Comparison of ENCODE assay signal across 8 cellular contexts in genomic region chr10:130190065-130190736, GRCh38. TPM values are rescaled to one million over a fixed set of nuclear protein-coding genes. Genes with fewer than 3 reads are reported as not detected.
DNase-seq lines count a peak whose midpoint lies in the region; ATAC-seq and TF ChIP-seq lines count a peak whose summit lies in the region.

No MANE protein-coding gene starts in this region.

- peak overlapping the region; percentile 83 for H3K18ac ChIP-seq in trophoblast cell (ENCODE audit: low read length)

- H3K9ac ChIP-seq in trophoblast cell (ENCODE audit: low read length): peak overlapping the region; percentile 66

- no peak for TF ChIP-seq POLR2A in heart left ventricle (IDR thresholded peaks at IDR 0.05)

- ATAC-seq in GM21717 (IDR thresholded peaks at IDR 0.05; ENCODE audit: unreplicated experiment): peak; percentile 87
- ATAC-seq in SK-N-SH treated with all-trans-retinoic acid at 6 μM for 48 hours: peak; percentile 90
- ATAC-seq in heart left ventricle: peak; percentile 56 to 91 (median 84)

- H3K79me2 ChIP-seq in trophoblast cell (ENCODE audit: control insufficient read depth, insufficient read depth, low read length, poor library complexity): peaks cover 5% of the 10 kb centered on the region

- no peak overlapping the region for H3K27ac ChIP-seq in heart left ventricle
- H3K27ac ChIP-seq in trophoblast cell (ENCODE audit: low read depth, low read length): no peak overlapping the region
- no peak overlapping the region for H3K27ac ChIP-seq in tibial artery

- peaks cover 0 to 25% (median 12%) of the 10 kb centered on the region in 9 donors for H3K36me3 ChIP-seq in heart left ventricle
- peaks cover 24 to 26% of the 10 kb centered on the region in 2 experiments for H3K36me3 ChIP-seq in trophoblast cell (ENCODE audit: control insufficient read depth in 1 of 2, insufficient read depth in 2 of 2, low read length in 2 of 2)
- peaks cover 5 to 32% (median 12%) of the 10 kb centered on the region in 3 donors for H3K36me3 ChIP-seq in tibial artery

- peaks cover 0 to 10% (median 0%) of the 10 kb centered on the region in 9 donors for H3K27me3 ChIP-seq in heart left ventricle
- no peaks in the 10 kb centered on the region for H3K27me3 ChIP-seq in trophoblast cell (ENCODE audit: insufficient read depth, low read length)
- peaks cover 0 to 16% of the 10 kb centered on the region in 2 donors for H3K27me3 ChIP-seq in tibial artery

- H4K91ac ChIP-seq in trophoblast cell (ENCODE audit: low read depth, low read length): peak overlapping the region; percentile 74

- peak overlapping the region; percentile 89 for H4K8ac ChIP-seq in trophoblast cell (ENCODE audit: low read depth, low read length)

- TF ChIP-seq CTCF in heart left ventricle (IDR thresholded peaks at IDR 0.05) (peak; percentile 100), tibial artery (IDR thresholded peaks at IDR 0.05) (peak; percentile 99 to 100)

- peak overlapping the region; percentile 28 for H3K4ac ChIP-seq in trophoblast cell (ENCODE audit: low read depth, low read length)

- H2BK5ac ChIP-seq in trophoblast cell (ENCODE audit: low read depth, low read length, poor library complexity): peak overlapping the region; percentile 39

- peak overlapping the region; percentile 84 for H3K4me2 ChIP-seq in trophoblast cell (ENCODE audit: low read length)

- H3K79me1 ChIP-seq in trophoblast cell (ENCODE audit: low read length): peaks cover 7% of the 10 kb centered on the region

- no peak overlapping the region for H2BK12ac ChIP-seq in trophoblast cell (ENCODE audit: low read length)

- H3K9me3 ChIP-seq in heart left ventricle: no peaks in the 10 kb centered on the region
- H3K9me3 ChIP-seq in trophoblast cell (ENCODE audit: insufficient read depth, low read depth, low read length): no peaks in the 10 kb centered on the region
- no peaks in the 10 kb centered on the region for H3K9me3 ChIP-seq in tibial artery

- H3K4me3 ChIP-seq in heart left ventricle (peak overlapping the region; percentile 16 to 82 (median 56)), trophoblast cell (ENCODE audit: low read depth, low read length) (peak overlapping the region; percentile 82), tibial artery (peak overlapping the region; percentile 45 to 64)

- peak overlapping the region; percentile 55 for H2BK120ac ChIP-seq in trophoblast cell (ENCODE audit: insufficient read depth, low read length, poor library complexity)

- peak overlapping the region; percentile 82 for H3K14ac ChIP-seq in trophoblast cell (ENCODE audit: low read length)

- H3K4me1 ChIP-seq in heart left ventricle (peaks cover 0 to 29% (median 6%) of the 10 kb centered on the region in 12 donors), trophoblast cell (ENCODE audit: control insufficient read depth in 1 of 2, insufficient read depth in 2 of 2, low read length in 2 of 2) (peaks cover 8 to 11% of the 10 kb centered on the region in 2 experiments), tibial artery (peaks cover 0 to 8% (median 8%) of the 10 kb centered on the region in 4 donors)

- peak overlapping the region; percentile 82 for H2AFZ ChIP-seq in trophoblast cell (ENCODE audit: insufficient read depth, low read length, poor library complexity)

- intact Hi-C loops in heart left ventricle (cut with DNase I) (loop anchor here in 9 of 10 donors (2.0 to 10.0 kb wide), 8 partner anchors 1595 to 1687 kb away; no protein-coding TSS in a partner anchor), tibial artery (cut with DNase I; ENCODE audit: low total_unique reads) (no loop called here)

- no peak overlapping the region for H2AK5ac ChIP-seq in trophoblast cell (ENCODE audit: low read length)

- DNase-seq in EL (peak; percentile 75), KBM-7 (peak; percentile 84), heart left ventricle (peak; percentile 83 to 94 (median 89)), trophoblast cell (peak; percentile 81 to 94), tibial artery (peak; percentile 85 to 89)
- peak; percentile 80 for DNase-seq in activated naive CD8-positive, alpha-beta T cell treated with anti-CD3 and anti-CD28 coated beads, Interleukin-2, amount 50 U/mL, for 16 hours (ENCODE audit: low read depth, low spot score)

- peak overlapping the region; percentile 82 for H4K12ac ChIP-seq in trophoblast cell (ENCODE audit: low read depth, low read length)

- in situ Hi-C loops in KBM-7 (cut with MboI; ENCODE audit: low pct_unique_long_range_greater_than_20kb, low sequenced_read_pairs): loop anchor here (25.0 kb wide), 1 partner anchor 1672 kb away; no protein-coding TSS in a partner anchor

- no peak overlapping the region for H3K23ac ChIP-seq in trophoblast cell (ENCODE audit: low read length)

- WGBS in heart left ventricle, 4 donors: 2 to 5% (median 3%) methylated on average over 23 to 81 of the region's 81 CpGs
- WGBS in trophoblast cell (ENCODE audit: extremely low coverage, insufficient coverage, insufficient read length): no CpG with 5 or more reads among the region's 81 CpGs

TF ChIP-seq in SK-N-SH treated with all-trans-retinoic acid at 6 μM for 48 hours, 23 proteins besides CTCF, POLR2A, EP300 and RAD21:
- TF ChIP-seq TSHZ2 (CRISPR knock-in tag; IDR thresholded peaks at IDR 0.05): 0 out of 2 replicates have a peak, but pooled peaks have one; percentile 27
- no peak for TF ChIP-seq ARNTL (CRISPR knock-in tag; IDR thresholded peaks at IDR 0.05; ENCODE audit: borderline replicate concordance, low read depth)
TF ChIP-seq in SK-N-SH treated with all-trans-retinoic acid at 6 μM for 48 hours: peak in this region for 1.

RNA-seq across cellular contexts. Expression of gene GLRX3, which starts 54.0 kb away (rescaled TPM):
- 100 to 1,000 TPM in 1 of 9 donors, 10 to 100 TPM in 8; 54.0 to 127 (median 66.4) TPM for total RNA-seq in heart left ventricle
- polyA plus RNA-seq in heart left ventricle: 100 to 1,000 TPM in 1 of 2 donors, 10 to 100 TPM in 1; 62.1 to 180 TPM
- 160 and 164 TPM in 2 replicates for polyA plus RNA-seq in trophoblast cell (2013)
